In the genomic region with DNA sequence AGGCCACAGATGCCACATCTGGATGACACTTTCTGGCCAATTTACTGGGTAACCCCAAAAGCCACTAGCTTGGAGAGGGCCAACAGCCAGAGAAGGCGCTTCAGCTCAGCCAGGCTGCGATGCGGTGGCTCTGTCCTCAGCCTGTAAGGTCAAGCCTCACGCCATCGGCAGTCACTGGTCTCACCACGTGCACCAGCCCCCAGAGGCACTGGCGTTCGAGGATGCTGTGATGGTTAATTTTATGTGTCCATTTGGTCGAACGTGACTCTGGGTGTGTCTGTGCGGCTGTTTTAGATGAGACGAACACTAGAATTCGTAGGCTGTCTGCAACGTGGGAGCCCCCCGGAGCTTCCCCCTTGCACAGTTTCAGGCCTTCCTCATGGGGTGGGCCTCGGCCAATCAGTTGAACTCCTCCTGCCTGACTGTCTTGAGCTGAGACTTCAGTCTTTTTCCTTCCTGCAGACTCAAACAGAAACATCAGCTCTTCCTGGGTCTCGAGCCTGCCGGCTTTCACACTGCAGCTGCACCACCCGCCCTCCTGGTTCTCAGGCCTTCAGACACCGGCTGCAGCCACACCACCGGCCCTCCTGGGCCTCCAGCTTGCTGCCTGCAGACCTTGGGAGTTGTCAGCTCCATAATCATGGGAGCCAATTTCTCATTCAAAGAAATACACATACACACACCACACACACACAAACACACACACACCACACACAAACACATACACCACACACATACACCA, we compare ENCODE assay signal across 1 cellular context.
TF ChIP-seq lines count a peak whose summit lies in the region.

No MANE protein-coding gene starts in this region.

TF ChIP-seq in H1, 55 proteins besides CTCF, POLR2A, EP300 and RAD21:
- TF ChIP-seq SIRT6 (IDR thresholded peaks at IDR 0.05; ENCODE audit: low read length) = no peak
- TF ChIP-seq CTBP2 (IDR thresholded peaks at IDR 0.05; ENCODE audit: borderline replicate concordance, insufficient read depth, insufficient read length, low read length) = no peak
